In genomic region chr1:16955186-16955585, GRCh38 we compare ENCODE assay signal across 35 cellular contexts.
"Had no signal": no experiment of that assay in that cellular context is flagged by ENCODE, and none has a peak within 500 bp of the region (broad histone marks: within the 10 kb centered on the region; RNA-seq: fewer than 3 reads in every experiment).

No MANE protein-coding gene starts in this region.

- H3K4me2 ChIP-seq: KMS-11 had no signal

- H3K27ac ChIP-seq: KMS-11 had no signal

- H3K9me3 ChIP-seq: MG63 had no signal

- DNase-seq: Karpas-422, Kasumi-1, MG63, MM.1S, MV-4-11, NCI-H1048, NCI-H1092, NCI-H1092 treated with DMSO at 0.1 percent for 48 hours, NCI-H1105, NCI-H1105 treated with DMSO at 0.1 percent for 48 hours, NCI-H1417, NCI-H1417 treated with DMSO at 0.1 percent for 48 hours, NCI-H1436, NCI-H1436 treated with DMSO at 0.1 percent for 48 hours, NCI-H146, NCI-H1694, NCI-H1694 treated with DMSO at 0.1 percent for 48 hours, NCI-H187, NCI-H187 treated with DMSO at 0.1 percent for 48 hours, NCI-H1930, NCI-H2029, NCI-H2029 treated with DMSO at 0.1 percent for 48 hours, NCI-H2081, NCI-H2081 treated with DMSO at 0.1 percent for 48 hours, NCI-H2107, NCI-H2171, NCI-H2171 treated with DMSO at 0.1 percent for 48 hours, NCI-H2227 treated with DMSO at 0.1 percent for 48 hours, NCI-H226, NCI-H345, NCI-H446, NCI-H446 treated with DMSO at 0.1 percent for 48 hours, NCI-H510A, NCI-H510A treated with DMSO at 0.1 percent for 48 hours had no signal

- H3K36me3 ChIP-seq: MG63 had no signal

- H3K27me3 ChIP-seq: MG63 had no signal

- H3K9ac ChIP-seq: KMS-11 had no signal

- H3K4me3 ChIP-seq: MG63 had no signal
